1 cellular context compared by ENCODE assay signal in the genomic region with DNA sequence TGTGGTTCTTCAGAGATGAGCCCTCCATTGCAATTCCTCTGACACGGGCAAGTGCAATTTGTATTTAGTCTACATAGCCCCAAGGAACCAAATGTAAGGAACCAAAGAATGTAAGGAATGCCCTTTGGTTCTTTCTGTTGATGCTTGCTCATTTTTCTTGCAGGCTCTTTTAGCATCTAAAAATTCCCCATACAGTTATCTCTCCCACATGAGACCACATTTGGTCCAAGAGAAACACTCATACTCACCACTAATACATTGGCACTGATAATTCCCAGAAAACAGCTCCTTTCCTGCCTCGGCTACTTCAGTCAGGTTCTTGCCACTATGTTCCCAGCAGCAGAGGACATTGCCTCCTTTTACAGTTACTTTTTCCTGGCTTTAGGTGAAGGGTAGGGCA.
TF ChIP-seq lines count a peak whose summit lies in the region.

No MANE protein-coding gene starts in this region.

TF ChIP-seq in WTC11, 78 proteins besides CTCF, POLR2A, EP300 and RAD21 (continued from another document):
- TF ChIP-seq, protein P1, sequence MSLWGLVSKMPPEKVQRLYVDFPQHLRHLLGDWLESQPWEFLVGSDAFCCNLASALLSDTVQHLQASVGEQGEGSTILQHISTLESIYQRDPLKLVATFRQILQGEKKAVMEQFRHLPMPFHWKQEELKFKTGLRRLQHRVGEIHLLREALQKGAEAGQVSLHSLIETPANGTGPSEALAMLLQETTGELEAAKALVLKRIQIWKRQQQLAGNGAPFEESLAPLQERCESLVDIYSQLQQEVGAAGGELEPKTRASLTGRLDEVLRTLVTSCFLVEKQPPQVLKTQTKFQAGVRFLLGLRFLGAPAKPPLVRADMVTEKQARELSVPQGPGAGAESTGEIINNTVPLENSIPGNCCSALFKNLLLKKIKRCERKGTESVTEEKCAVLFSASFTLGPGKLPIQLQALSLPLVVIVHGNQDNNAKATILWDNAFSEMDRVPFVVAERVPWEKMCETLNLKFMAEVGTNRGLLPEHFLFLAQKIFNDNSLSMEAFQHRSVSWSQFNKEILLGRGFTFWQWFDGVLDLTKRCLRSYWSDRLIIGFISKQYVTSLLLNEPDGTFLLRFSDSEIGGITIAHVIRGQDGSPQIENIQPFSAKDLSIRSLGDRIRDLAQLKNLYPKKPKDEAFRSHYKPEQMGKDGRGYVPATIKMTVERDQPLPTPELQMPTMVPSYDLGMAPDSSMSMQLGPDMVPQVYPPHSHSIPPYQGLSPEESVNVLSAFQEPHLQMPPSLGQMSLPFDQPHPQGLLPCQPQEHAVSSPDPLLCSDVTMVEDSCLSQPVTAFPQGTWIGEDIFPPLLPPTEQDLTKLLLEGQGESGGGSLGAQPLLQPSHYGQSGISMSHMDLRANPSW (CRISPR knock-in tag; conservative IDR thresholded peaks at IDR 0.05; ENCODE audit: low read depth): no peak
